In genomic region chr12:47837190-47838171, GRCh38 we compare ENCODE assay signal across 7 cellular contexts. TPM values are rescaled to one million over a fixed set of nuclear protein-coding genes. Genes with fewer than 3 reads are reported as not detected.
DNase-seq lines count a peak whose midpoint lies in the region; ATAC-seq, FAIRE-seq and TF ChIP-seq lines count a peak whose summit lies in the region.

No MANE protein-coding gene starts in this region.

- H3K4me1 ChIP-seq in K562 (replicated peaks in 1 of 2; ENCODE audit: control insufficient read depth in 2 of 2, insufficient read depth in 2 of 2, low read length in 2 of 2), result peaks cover 34 to 56% of the 10 kb centered on the region in 2 experiments

- BruUV-seq in K562 (replicated peaks; lab: Mats Ljungman, UMichigan), result no TSS peak

- H3K9ac ChIP-seq in K562 (ENCODE audit: insufficient read depth in 1 of 2, low read depth in 2 of 2, low read length in 2 of 2), result no peak overlapping the region

- no peak overlapping the region for H3K27ac ChIP-seq in K562 (ENCODE audit: extremely low read depth, low read depth, low read length)

- peak; percentile 89 to 96 for TF ChIP-seq RAD21 in K562 (CRISPR knock-in tag; conservative IDR thresholded peaks at IDR 0.05 in 1 of 2, IDR thresholded peaks at IDR 0.05 in 1 of 2)

- no peak overlapping the region for H3K4me2 ChIP-seq in K562 (ENCODE audit: insufficient read depth, low read length)

- peak; percentile 86 for FAIRE-seq in K562 (lab: Jason Lieb, UNC)

- CTCF ChIA-PET in K562 (lab: Yijun Ruan, JAX; ENCODE audit: low intra/inter-chr PET ratio), result interaction anchor here (0.6 to 4.0 kb wide), 11 partner anchors 18 to 804 kb away, joined by 3 to 59 read pairs (median 4); partner anchors contain the start of genes HDAC7 and RAPGEF3

- H2AFZ ChIP-seq in K562 (ENCODE audit: low read depth, low read length), result peak overlapping the region; percentile 46; the same call in 1 of the 2 replicates

- no peak for TF ChIP-seq EP300 in K562 (IDR thresholded peaks at IDR 0.05; ENCODE audit: low read length)

- H3K4me3 ChIP-seq in GM12875 (ENCODE audit: low read depth, low read length), result no peak overlapping the region
- no peak overlapping the region for H3K4me3 ChIP-seq in K562

- in situ Hi-C loops in K562 (cut with MboI), result loop anchor here (5.0 kb wide), 2 partner anchors 50 to 125 kb away; no protein-coding TSS in a partner anchor

- no peaks in the 10 kb centered on the region for H4K20me1 ChIP-seq in K562 (replicated peaks; ENCODE audit: control insufficient read depth, insufficient read depth, low read length)

- ATAC-seq in K562, result peak; percentile 39

- H3K36me3 ChIP-seq in K562 (ENCODE audit: control insufficient read depth, insufficient read depth, low read length), result no peaks in the 10 kb centered on the region

- 41% methylated on average over 13 of the region's 13 CpGs for WGBS in K562 (ENCODE audit: insufficient coverage, low coverage, missing lambda C conversion rate)

- H3K79me2 ChIP-seq in K562 (ENCODE audit: control insufficient read depth, insufficient read depth, low read length), result no peaks in the 10 kb centered on the region

- no peaks in the 10 kb centered on the region for H3K9me3 ChIP-seq in K562 (replicated peaks; ENCODE audit: control insufficient read depth, insufficient read depth, low read depth, low read length)

- DNase-seq in NCI-H1092 treated with DMSO at 0.1 percent for 48 hours (lab: John Stamatoyannopoulos, UW) (peak; percentile 71), T-helper 2 cell (peak in 4 of 5 experiments; percentile 40 to 65 (median 52)), K562 (ENCODE audit: extremely low read depth in 1 of 4, low spot score in 3 of 4) (peak; percentile 71 to 86 (median 72)), hypothalamus (lab: John Stamatoyannopoulos, UW) (peak in 36 of 51 donors; percentile 11 to 69 (median 34)), smooth muscle cell of the brain vasculature (ENCODE audit: low read depth, low spot score) (peak; percentile 53), NCI-H187 treated with DMSO at 0.1 percent for 48 hours (lab: John Stamatoyannopoulos, UW) (no peak)

- intact Hi-C loops in K562 (cut with micrococcal nuclease), result loop anchor here (1.0 to 5.0 kb wide), 8 partner anchors 18 to 327 kb away; partner anchors contain the start of gene HDAC7

- POLR2A ChIA-PET in K562 (lab: Yijun Ruan, JAX), result interaction anchor here (0.6 to 2.2 kb wide), 9 partner anchors 11 to 269 kb away, joined by 3 to 5 read pairs (median 3); no protein-coding TSS in a partner anchor

- no peak for TF ChIP-seq POLR2A in K562 (conservative IDR thresholded peaks at IDR 0.05)

- TF ChIP-seq CTCF in GM12875 (IDR thresholded peaks at IDR 0.05; ENCODE audit: borderline replicate concordance, insufficient read depth, low read depth, low read length) (peak; percentile 74), K562 (IDR thresholded peaks at IDR 0.05 in 2 of 3, conservative IDR thresholded peaks at IDR 0.05 in 1 of 3; ENCODE audit: insufficient read depth in 2 of 3, low read depth in 1 of 3, low read length in 3 of 3) (peak; percentile 86 to 95 (median 92))

- H3K27me3 ChIP-seq in K562 (ENCODE audit: control insufficient read depth in 2 of 2, insufficient read depth in 2 of 2, low read length in 2 of 2), result no peaks in the 10 kb centered on the region; a peak in 1 of 5 replicates

- H3K9me1 ChIP-seq in K562 (ENCODE audit: control insufficient read depth, insufficient read depth, low read length), result peaks cover 4% of the 10 kb centered on the region

TF ChIP-seq in K562, 482 proteins besides CTCF, POLR2A, EP300 and RAD21 (continues in another document):
- TF ChIP-seq IRF9 (tag; IDR thresholded peaks at IDR 0.05) (no peak), ZNF140 (CRISPR knock-in tag; IDR thresholded peaks at IDR 0.05) (no peak), SAFB (IDR thresholded peaks at IDR 0.05; ENCODE audit: borderline replicate concordance, low read depth, low read length) (no peak), NR2C2 (CRISPR knock-in tag; IDR thresholded peaks at IDR 0.05) (no peak), NR2C2 (tag; IDR thresholded peaks at IDR 0.05) (peak; percentile 37; the same call in 1 of the 2 replicates), HEY1 (CRISPR knock-in tag; IDR thresholded peaks at IDR 0.05; ENCODE audit: borderline replicate concordance) (no peak), TFAP4 (CRISPR knock-in tag; IDR thresholded peaks at IDR 0.05; ENCODE audit: borderline replicate concordance) (0 out of 2 replicates have a peak, but pooled peaks have one; percentile 25), RBM17 (IDR thresholded peaks at IDR 0.05; ENCODE audit: borderline replicate concordance, low read depth, low read length) (no peak), MYC (IDR thresholded peaks at IDR 0.05; ENCODE audit: low read depth, low read length) (no peak), MYC (CRISPR knock-in tag; IDR thresholded peaks at IDR 0.05; ENCODE audit: borderline replicate concordance, low read depth) (no peak), FOXK2 (conservative IDR thresholded peaks at IDR 0.05 in 1 of 2, IDR thresholded peaks at IDR 0.05 in 1 of 2; ENCODE audit: low read depth in 2 of 2) (no peak), FOXM1 (IDR thresholded peaks at IDR 0.05; ENCODE audit: low read depth) (no peak), FOXM1 (CRISPR knock-in tag; IDR thresholded peaks at IDR 0.05; ENCODE audit: low read depth) (no peak), CREBBP (IDR thresholded peaks at IDR 0.05; ENCODE audit: low read depth, low read length) (no peak), ZNF644 (tag; IDR thresholded peaks at IDR 0.05; ENCODE audit: low read depth) (no peak), CTBP1 (IDR thresholded peaks at IDR 0.05; ENCODE audit: borderline replicate concordance) (peak; percentile 39; the same call in 1 of the 2 replicates), CREB3L1 (IDR thresholded peaks at IDR 0.05; ENCODE audit: borderline replicate concordance, low read depth) (peak; percentile 25; the same call in 1 of the 2 replicates), ZKSCAN1 (IDR thresholded peaks at IDR 0.05; ENCODE audit: low read depth, low read length) (peak; percentile 64; the same call in 1 of the 2 replicates), ELF1 (tag; IDR thresholded peaks at IDR 0.05) (peak; percentile 61), DACH1 (IDR thresholded peaks at IDR 0.05; ENCODE audit: partially characterized antibody) (peak; percentile 8), FIP1L1 (IDR thresholded peaks at IDR 0.05; ENCODE audit: low read depth, low read length, poor library complexity, severe bottlenecking) (no peak), NCOA4 (IDR thresholded peaks at IDR 0.05; ENCODE audit: partially characterized antibody) (no peak), CREB1 (IDR thresholded peaks at IDR 0.05) (peak; percentile 23; the same call in 1 of the 2 replicates), CREB1 (CRISPR knock-in tag; IDR thresholded peaks at IDR 0.05) (no peak), KDM4B (IDR thresholded peaks at IDR 0.05; ENCODE audit: borderline replicate concordance in 2 of 2, low read depth in 1 of 2) (no peak)

RNA-seq across cellular contexts. Expression of gene HDAC7, which starts 17.8 kb away (rescaled TPM):
- 123 and 300 TPM in 2 replicates for total RNA-seq in K562 (2011; cell fraction: chromatin; rRNA removed; ENCODE audit: low replicate concordance)
- 143 and 147 TPM in 2 replicates for total RNA-seq in K562 (2011; cell fraction: nucleolus; rRNA removed)
- 123 and 161 TPM in 2 replicates for total RNA-seq in K562 (2011; cell fraction: nucleoplasm; rRNA removed)
- total RNA-seq in K562 (2014; rRNA removed) (38.4 and 57.4 TPM in 2 replicates), K562 (2014; rRNA removed; fragmentation: Illumina TruSeq; extraction: Trizol) (22.2 and 30.2 TPM in 2 replicates), K562 (2015; rRNA removed; fragmentation: Illumina TruSeq; extraction: Trizol) (26.7 and 28.2 TPM in 2 replicates), K562 (2021) (119 and 129 TPM in 2 replicates)
- polyA plus RNA-seq in K562 (2011; rRNA removed) (31.1 and 33.7 TPM in 2 replicates), K562 (2014; fragmentation: Illumina TruSeq; extraction: Trizol) (71.9 and 82.7 TPM in 2 replicates), K562 (2014; fragmentation: Nextera tagmentation; extraction: Ambion mirVana) (1 to 10 TPM; 2.5 to 3.8 TPM), K562 (2014; rRNA removed) (78.0 and 82.7 TPM in 2 replicates)
- 20.6 and 43.9 TPM in 2 replicates for polyA plus RNA-seq in K562 (2011; cell fraction: cytosol; rRNA removed)
- 215 and 430 TPM in 2 replicates for polyA plus RNA-seq in K562 (2011; cell fraction: nucleus; rRNA removed)
- polyA plus RNA-seq in K562 (2012), result 67.8 and 112 TPM in 2 replicates
- 8.5 and 12.0 TPM in 2 replicates for polyA minus RNA-seq in K562 (2011; rRNA and poly(A)+ RNA removed)
- 28.2 and 32.6 TPM in 2 replicates for polyA minus RNA-seq in K562 (2011; cell fraction: cytosol; rRNA and poly(A)+ RNA removed)
- polyA minus RNA-seq in K562 (2011; cell fraction: nucleus; rRNA and poly(A)+ RNA removed), result 41.2 and 50.1 TPM in 2 replicates
